33 cellular contexts compared by ENCODE assay signal in the genomic region with DNA sequence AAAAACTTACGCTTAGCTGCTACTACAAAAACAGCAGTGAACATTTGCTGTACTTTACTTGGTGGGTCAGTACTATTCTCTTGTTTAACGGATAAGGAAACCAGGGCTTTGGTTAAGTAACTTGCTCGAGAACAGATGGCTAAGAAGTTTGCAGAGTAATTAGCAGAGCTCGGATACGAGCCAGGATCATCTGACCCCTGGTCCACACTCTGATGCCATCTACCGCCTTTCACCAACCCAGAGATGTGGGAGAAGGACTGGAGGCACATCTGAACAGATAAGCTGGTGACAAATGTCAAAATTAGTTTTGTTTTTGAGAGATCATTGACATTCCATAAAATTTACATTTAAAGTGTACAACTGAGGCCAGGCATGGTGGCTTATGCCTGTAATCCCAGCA. TPM values are rescaled to one million over a fixed set of nuclear protein-coding genes. Genes with fewer than 3 reads are reported as not detected.
"Had no signal": no experiment of that assay in that cellular context is flagged by ENCODE, and none has a peak within 500 bp of the region (broad histone marks: within the 10 kb centered on the region; RNA-seq: fewer than 3 reads in every experiment).

No MANE protein-coding gene starts in this region.

- H3K27ac ChIP-seq: coronary artery, esophagus muscularis mucosa, foreskin keratinocyte, gastroesophageal sphincter, heart right ventricle, lower lobe of right lung, ovary, psoas muscle, skin epidermis, spleen, stomach, thyroid gland had no signal

- ATAC-seq: foreskin keratinocyte; gastroesophageal sphincter; heart right ventricle; left ventricle myocardium superior; lower lobe of right lung; naive thymus-derived CD8-positive, alpha-beta T cell; psoas muscle; right cardiac atrium; stimulated activated naive B cell treated with anti-CD40 and anti-IgM and Interleukin-4, amounts not matched to agents 10 μg/mL and 1 μg/mL and 100 μg/mL, for 72 hours had no signal

- H3K27me3 ChIP-seq: esophagus muscularis mucosa, foreskin keratinocyte, gastroesophageal sphincter, heart right ventricle, ovary, spleen, stomach, thyroid gland had no signal

- H3K4me3 ChIP-seq: coronary artery, esophagus muscularis mucosa, gastroesophageal sphincter, heart right ventricle, lower lobe of right lung, ovary, psoas muscle, skin epidermis, spleen, stomach, thyroid gland had no signal

- H3K36me3 ChIP-seq: ovary had no signal

- H3K9me3 Mint-ChIP-seq: naive thymus-derived CD8-positive, alpha-beta T cell; nephron progenitor cell; stimulated activated naive B cell treated with anti-CD40 and anti-IgM and Interleukin-4, amounts not matched to agents 10 μg/mL and 1 μg/mL and 100 μg/mL, for 72 hours had no signal

- H3K27me3 Mint-ChIP-seq: naive thymus-derived CD8-positive, alpha-beta T cell; stimulated activated naive B cell treated with anti-CD40 and anti-IgM and Interleukin-4, amounts not matched to agents 10 μg/mL and 1 μg/mL and 100 μg/mL, for 72 hours had no signal

- DNase-seq: dermis blood vessel endothelial cell; effector memory CD4-positive, alpha-beta T cell; foreskin keratinocyte; heart right ventricle; hippocampal formation; islet precursor cell; kidney glomerular epithelial cell; left ventricle myocardium superior; lower lobe of right lung; naive thymus-derived CD8-positive, alpha-beta T cell; nephron progenitor cell; nucleus accumbens; ovary; posterior cingulate gyrus; psoas muscle; right cardiac atrium; spleen; stimulated activated CD4-positive, alpha-beta T cell treated with anti-CD3 and anti-CD28 coated beads, Interleukin-4, amount 100 ng/mL, for 4 hours; stimulated activated naive B cell treated with anti-CD40 and anti-IgM and Interleukin-4, amounts not matched to agents 10 μg/mL and 1 μg/mL and 100 μg/mL, for 72 hours; stomach; thyroid gland; trophoblast cell had no signal

- H3K4me1 Mint-ChIP-seq: nephron progenitor cell; stimulated activated naive B cell treated with anti-CD40 and anti-IgM and Interleukin-4, amounts not matched to agents 10 μg/mL and 1 μg/mL and 100 μg/mL, for 72 hours had no signal

- FAIRE-seq: endothelial cell of umbilical vein had no signal

- H3K9me3 ChIP-seq: esophagus muscularis mucosa, gastroesophageal sphincter, heart right ventricle, lower lobe of right lung, ovary, psoas muscle, spleen, stomach, thyroid gland had no signal

- H3K4me3 Mint-ChIP-seq: naive thymus-derived CD8-positive, alpha-beta T cell; nephron progenitor cell; stimulated activated naive B cell treated with anti-CD40 and anti-IgM and Interleukin-4, amounts not matched to agents 10 μg/mL and 1 μg/mL and 100 μg/mL, for 72 hours had no signal

- H3K4me1 ChIP-seq: esophagus muscularis mucosa, foreskin keratinocyte, gastroesophageal sphincter, heart right ventricle, lower lobe of right lung, psoas muscle, spleen, stomach, thyroid gland had no signal

RNA-seq across cellular contexts. Expression of gene PTCRA, which starts 55.4 kb away (rescaled TPM):
- total RNA-seq: dermis blood vessel endothelial cell; endothelial cell of umbilical vein; epithelial cell of proximal tubule; fibroblast of lung; foreskin keratinocyte; gastroesophageal sphincter; heart right ventricle; left ventricle myocardium superior; mesenteric fat pad; myocyte; naive thymus-derived CD8-positive, alpha-beta T cell; psoas muscle; renal cortical epithelial cell; right cardiac atrium; stomach; temporal lobe; thyroid gland had no signal
